ENCODE assay signal across 14 cellular contexts in genomic region chr11:130388607-130389205, GRCh38. TPM values are rescaled to one million over a fixed set of nuclear protein-coding genes. Genes with fewer than 3 reads are reported as not detected.
A peak's percentile ranks its signal among the peaks of the same experiment; 100 is the strongest.
DNase-seq lines count a peak whose midpoint lies in the region; ATAC-seq, FAIRE-seq and TF ChIP-seq lines count a peak whose summit lies in the region.
"Had no signal": no experiment of that assay in that cellular context is flagged by ENCODE, and none has a peak within 500 bp of the region (broad histone marks: within the 10 kb centered on the region; RNA-seq: fewer than 3 reads in every experiment).

No MANE protein-coding gene starts in this region.

- POLR2A ChIA-PET in H1 (lab: Charles Lee; ENCODE audit: partially characterized antibody) (no interaction called here), OCI-LY7 (lab: Charles Lee) (no interaction called here)

- no peak overlapping the region for H4K8ac ChIP-seq in H1 (ENCODE audit: extremely low read depth, insufficient read depth, low read length)

- H3K9me2 ChIP-seq in OCI-LY7 (ENCODE audit: insufficient read depth, low read length), result no peaks in the 10 kb centered on the region

- H2BK12ac ChIP-seq in H1 (ENCODE audit: low read depth, low read length), result peak overlapping the region; percentile 92; the same call in 1 of the 2 replicates

- no peak overlapping the region for H3K56ac ChIP-seq in H1 (replicated peaks; ENCODE audit: insufficient read length, low read depth, low read length)

- peak overlapping the region; percentile 49 for H3K4me3 Mint-ChIP-seq in activated CD4-positive, alpha-beta T cell treated with anti-CD3 and anti-CD28 coated beads, Interleukin-2, amount 10 ng/mL, durations not matched to agents 24 days and 14 days
- peak overlapping the region; percentile 45 to 64 for H3K4me3 Mint-ChIP-seq in stimulated activated naive B cell treated with anti-CD40 and anti-IgM and Interleukin-4, amounts not matched to agents 10 μg/mL and 1 μg/mL and 100 μg/mL, for 72 hours
- H3K4me3 Mint-ChIP-seq: dendritic cell treated with granulocyte-macrophage colony-stimulating factor and Interleukin-4, amounts not matched to agents 40 ng/mL and 50 ng/mL, for 4 days had no signal

- TF ChIP-seq EP300 in H1 (IDR thresholded peaks at IDR 0.05; ENCODE audit: borderline replicate concordance in 1 of 2, low read depth in 2 of 2, low read length in 2 of 2), result no peak

- H3K4me1 Mint-ChIP-seq in activated CD4-positive, alpha-beta T cell treated with anti-CD3 and anti-CD28 coated beads, Interleukin-2, amount 10 ng/mL, durations not matched to agents 24 days and 14 days, result peaks cover 16% of the 10 kb centered on the region
- peaks cover 12 to 15% of the 10 kb centered on the region in 2 donors for H3K4me1 Mint-ChIP-seq in stimulated activated naive B cell treated with anti-CD40 and anti-IgM and Interleukin-4, amounts not matched to agents 10 μg/mL and 1 μg/mL and 100 μg/mL, for 72 hours

- ATAC-seq in heart right ventricle (peak in 3 of 8 donors; percentile 44 to 61 (median 48)), GM21367 (IDR thresholded peaks at IDR 0.05; ENCODE audit: unreplicated experiment) (no peak)
- ATAC-seq in stimulated activated naive B cell treated with anti-CD40 and anti-IgM and Interleukin-4, amounts not matched to agents 10 μg/mL and 1 μg/mL and 100 μg/mL, for 72 hours (replicated peaks), result peak in 1 of 2 donors; percentile 34

- H3K27me3 ChIP-seq in heart right ventricle, result no peaks in the 10 kb centered on the region
- H3K27me3 ChIP-seq in H1 (replicated peaks in 1 of 4; ENCODE audit: control insufficient read depth in 3 of 4, extremely low read depth in 1 of 4, insufficient read depth in 3 of 4, low read length in 3 of 4), result no peaks in the 10 kb centered on the region; a peak in 1 of 7 replicates
- H3K27me3 ChIP-seq: pancreas, uterus had no signal

- no peak overlapping the region for H3K27ac Mint-ChIP-seq in activated CD4-positive, alpha-beta T cell treated with anti-CD3 and anti-CD28 coated beads, Interleukin-2, amount 10 ng/mL, durations not matched to agents 24 days and 14 days
- H3K27ac Mint-ChIP-seq in stimulated activated naive B cell treated with anti-CD40 and anti-IgM and Interleukin-4, amounts not matched to agents 10 μg/mL and 1 μg/mL and 100 μg/mL, for 72 hours, result no peak overlapping the region
- H3K27ac Mint-ChIP-seq: dendritic cell treated with granulocyte-macrophage colony-stimulating factor and Interleukin-4, amounts not matched to agents 40 ng/mL and 50 ng/mL, for 4 days had no signal

- H3K27me3 Mint-ChIP-seq in activated CD4-positive, alpha-beta T cell treated with anti-CD3 and anti-CD28 coated beads, Interleukin-2, amount 10 ng/mL, durations not matched to agents 24 days and 14 days, result peaks cover 8% of the 10 kb centered on the region
- peaks cover 7 to 19% of the 10 kb centered on the region in 2 donors for H3K27me3 Mint-ChIP-seq in stimulated activated naive B cell treated with anti-CD40 and anti-IgM and Interleukin-4, amounts not matched to agents 10 μg/mL and 1 μg/mL and 100 μg/mL, for 72 hours

- H3K36me3 ChIP-seq in heart right ventricle, result no peaks in the 10 kb centered on the region
- no peaks in the 10 kb centered on the region for H3K36me3 ChIP-seq in H1 (ENCODE audit: control insufficient read depth in 2 of 4, insufficient read depth in 4 of 4, low read length in 3 of 4)
- H3K36me3 ChIP-seq in OCI-LY7 (ENCODE audit: insufficient read depth, low read length), result no peaks in the 10 kb centered on the region
- H3K36me3 ChIP-seq: pancreas, uterus had no signal

- intact Hi-C loops in heart right ventricle (cut with DNase I) (loop anchor here in 2 of 10 donors (10.0 kb wide), 1 partner anchor 174 kb away; no protein-coding TSS in a partner anchor), cardiac septum (cut with DNase I) (loop anchor here (5.0 kb wide), 1 partner anchor 176 kb away; no protein-coding TSS in a partner anchor), OCI-LY7 (cut with micrococcal nuclease; ENCODE audit: unreplicated experiment) (no loop called here)
- intact Hi-C loops in activated CD4-positive, alpha-beta T cell treated with anti-CD3 and anti-CD28 coated beads, Interleukin-2, amount 10 ng/mL, durations not matched to agents 24 days and 14 days (cut with micrococcal nuclease), result no loop called here

- TF ChIP-seq RAD21 in H1 (IDR thresholded peaks at IDR 0.05 in 1 of 2, conservative IDR thresholded peaks at IDR 0.05 in 1 of 2; ENCODE audit: low read depth in 2 of 2, low read length in 2 of 2), result no peak

- no peak overlapping the region for H3K4ac ChIP-seq in H1 (replicated peaks; ENCODE audit: insufficient read length, low read depth, low read length)

- H2BK5ac ChIP-seq in H1 (ENCODE audit: low read depth, low read length), result no peak overlapping the region; the same call in 1 of the 2 replicates

- H3K9me3 ChIP-seq in heart right ventricle (no peaks in the 10 kb centered on the region), H1 (ENCODE audit: insufficient read depth in 2 of 2, low read depth in 1 of 2, low read length in 1 of 2) (no peaks in the 10 kb centered on the region), OCI-LY7 (ENCODE audit: low read length) (no peaks in the 10 kb centered on the region)
- H3K9me3 ChIP-seq: pancreas, uterus had no signal

- H3K23ac ChIP-seq in H1 (ENCODE audit: insufficient read length), result no peak overlapping the region

- 66 to 76% methylated on average over 11 of the region's 11 CpGs for WGBS in heart right ventricle, 2 donors
- 87% methylated on average over 11 of the region's 11 CpGs; no CpG with 5 or more reads in 1 of the 2 experiments for WGBS in H1 (ENCODE audit: extremely low coverage in 1 of 2, insufficient coverage in 1 of 2, insufficient read length in 1 of 2, insufficient replicate concordance in 2 of 2, low coverage in 1 of 2, low lambda C conversion rate in 2 of 2, missing lambda C conversion rate in 1 of 2), 2 experiments

- peak overlapping the region; percentile 48; the same call in 1 of the 2 replicates for H2BK15ac ChIP-seq in H1 (ENCODE audit: low read length)

- H3K27ac ChIP-seq in heart right ventricle, result peak overlapping the region in 5 of 10 donors; percentile 25 to 67 (median 41)
- no peak overlapping the region for H3K27ac ChIP-seq in H1 (ENCODE audit: low read depth, low read length)
- no peak overlapping the region for H3K27ac ChIP-seq in OCI-LY7 (ENCODE audit: low read depth, low read length, poor library complexity, severe bottlenecking)
- H3K27ac ChIP-seq: pancreas, uterus had no signal

- no peaks in the 10 kb centered on the region for H3K79me1 ChIP-seq in H1 (ENCODE audit: low read depth, low read length)

- no TSS peak for BruUV-seq in OCI-LY7 (replicated peaks; lab: Mats Ljungman, UMichigan)

- no peak for FAIRE-seq in H1 (lab: Jason Lieb, UNC)
- FAIRE-seq: pancreas had no signal

- H2BK20ac ChIP-seq in H1 (ENCODE audit: low read length), result peak overlapping the region; percentile 83; the same call in 1 of the 2 replicates

- H3K4me3 ChIP-seq in heart right ventricle (peak overlapping the region in 7 of 10 donors; percentile 3 to 38 (median 25)), H1 (ENCODE audit: extremely low read depth in 1 of 4, insufficient read depth in 2 of 4, low read depth in 3 of 4, low read length in 4 of 4) (no peak overlapping the region), OCI-LY7 (ENCODE audit: low read depth, low read length, poor library complexity, severe bottlenecking) (no peak overlapping the region)
- H3K4me3 ChIP-seq: pancreas, uterus had no signal

- H4K20me1 ChIP-seq in H1 (replicated peaks in 1 of 2; ENCODE audit: control insufficient read depth in 1 of 2, insufficient read depth in 2 of 2, low read length in 2 of 2), result no peaks in the 10 kb centered on the region
- H4K20me1 ChIP-seq in OCI-LY7 (ENCODE audit: insufficient read depth, low read length), result no peaks in the 10 kb centered on the region

- TF ChIP-seq CTCF in heart right ventricle (IDR thresholded peaks at IDR 0.05) (no peak), H1 (IDR thresholded peaks at IDR 0.05; ENCODE audit: control extremely low read depth in 1 of 3, insufficient read depth in 1 of 3, low read depth in 1 of 3, low read length in 3 of 3) (no peak), OCI-LY7 (conservative IDR thresholded peaks at IDR 0.05; ENCODE audit: low read length) (no peak)

- H3K4me2 ChIP-seq in H1 (ENCODE audit: insufficient read depth in 1 of 2, low read depth in 2 of 2, low read length in 2 of 2) (no peak overlapping the region), OCI-LY7 (ENCODE audit: low read length) (no peak overlapping the region)

- no peak overlapping the region for H2AFZ ChIP-seq in H1 (ENCODE audit: low read length)
- no peak overlapping the region for H2AFZ ChIP-seq in OCI-LY7 (ENCODE audit: low read length)

- H3K36me3 Mint-ChIP-seq in activated CD4-positive, alpha-beta T cell treated with anti-CD3 and anti-CD28 coated beads, Interleukin-2, amount 10 ng/mL, durations not matched to agents 24 days and 14 days (ENCODE audit: low read depth), result no peaks in the 10 kb centered on the region
- H3K36me3 Mint-ChIP-seq in stimulated activated naive B cell treated with anti-CD40 and anti-IgM and Interleukin-4, amounts not matched to agents 10 μg/mL and 1 μg/mL and 100 μg/mL, for 72 hours, result no peaks in the 10 kb centered on the region

- no peak overlapping the region for H3K14ac ChIP-seq in H1 (ENCODE audit: insufficient read length)

- H3K23me2 ChIP-seq in H1 (ENCODE audit: low read depth, low read length), result no peaks in the 10 kb centered on the region

- H3K18ac ChIP-seq in H1 (ENCODE audit: extremely low read depth, low read length), result 0 out of 2 replicates have a peak overlapping the region, but pooled peaks have one; percentile 39

- no peak overlapping the region for H4K5ac ChIP-seq in H1 (ENCODE audit: insufficient read length, low read depth, low read length)

- H2BK120ac ChIP-seq in H1 (replicated peaks; ENCODE audit: low read depth, low read length), result peak overlapping the region; percentile 18

- H3K9me3 Mint-ChIP-seq in activated CD4-positive, alpha-beta T cell treated with anti-CD3 and anti-CD28 coated beads, Interleukin-2, amount 10 ng/mL, durations not matched to agents 24 days and 14 days, result no peaks in the 10 kb centered on the region
- H3K9me3 Mint-ChIP-seq in stimulated activated naive B cell treated with anti-CD40 and anti-IgM and Interleukin-4, amounts not matched to agents 10 μg/mL and 1 μg/mL and 100 μg/mL, for 72 hours, result no peaks in the 10 kb centered on the region
- H3K9me3 Mint-ChIP-seq: dendritic cell treated with granulocyte-macrophage colony-stimulating factor and Interleukin-4, amounts not matched to agents 40 ng/mL and 50 ng/mL, for 4 days had no signal

- H3K79me2 ChIP-seq in H1 (ENCODE audit: control insufficient read depth in 1 of 2, insufficient read depth in 2 of 2, low read length in 2 of 2), result no peaks in the 10 kb centered on the region
- no peaks in the 10 kb centered on the region for H3K79me2 ChIP-seq in OCI-LY7 (ENCODE audit: insufficient read depth, low read depth, low read length)

- no peak for TF ChIP-seq POLR2A in H1 (IDR thresholded peaks at IDR 0.05; ENCODE audit: control extremely low read depth in 1 of 2, low read depth in 2 of 2, low read length in 2 of 2)

- peak overlapping the region; percentile 95; the same call in 1 of the 2 replicates for H2AK5ac ChIP-seq in H1 (ENCODE audit: low read depth, low read length)

- H3K9ac ChIP-seq in H1 (replicated peaks in 1 of 4; ENCODE audit: extremely low read depth in 1 of 4, low read depth in 3 of 4, low read length in 3 of 4), result no peak overlapping the region

- peaks cover 4 to 18% (median 13%) of the 10 kb centered on the region in 9 donors for H3K4me1 ChIP-seq in heart right ventricle
- peaks cover 3 to 8% (median 4%) of the 10 kb centered on the region in 4 experiments; a peak in 6 of 7 replicates for H3K4me1 ChIP-seq in H1 (replicated peaks in 1 of 4; ENCODE audit: control insufficient read depth in 3 of 4, insufficient read depth in 4 of 4, low read length in 3 of 4)
- no peaks in the 10 kb centered on the region for H3K4me1 ChIP-seq in OCI-LY7 (ENCODE audit: insufficient read depth, low read length, poor library complexity, severe bottlenecking)
- H3K4me1 ChIP-seq: uterus had no signal

- DNase-seq in heart right ventricle (no peak), cardiac septum (ENCODE audit: low spot score) (no peak), H1 (ENCODE audit: low read depth in 1 of 2, low spot score in 2 of 2) (no peak), NCI-H345 (lab: John Stamatoyannopoulos, UW) (no peak), OCI-LY7 (ENCODE audit: low spot score) (no peak)
- peak; percentile 71 for DNase-seq in activated CD4-positive, alpha-beta T cell treated with anti-CD3 and anti-CD28 coated beads, Interleukin-2, amount 10 ng/mL, durations not matched to agents 24 days and 14 days
- DNase-seq in stimulated activated naive B cell treated with anti-CD40 and anti-IgM and Interleukin-4, amounts not matched to agents 10 μg/mL and 1 μg/mL and 100 μg/mL, for 72 hours, result no peak
- DNase-seq: amygdala, NCI-H1092 treated with DMSO at 0.1 percent for 48 hours, NCI-H446 treated with DMSO at 0.1 percent for 48 hours, pancreas, uterus had no signal

- peak overlapping the region; percentile 63 for H4K91ac ChIP-seq in H1 (replicated peaks; ENCODE audit: insufficient read length, low read length)

- CTCF ChIA-PET in H1 (lab: Charles Lee; ENCODE audit: partially characterized antibody), result interaction anchor here (0.6 to 2.0 kb wide), 3 partner anchors 19 to 817 kb away, joined by 3 to 7 read pairs (median 6); no protein-coding TSS in a partner anchor
- CTCF ChIA-PET in OCI-LY7 (lab: Charles Lee; ENCODE audit: unreplicated experiment), result no interaction called here

RNA-seq across cellular contexts. Expression of gene ADAMTS8, which starts 39.7 kb away (rescaled TPM):
- total RNA-seq in heart right ventricle (1 to 10 TPM in 5 of 10 donors, under 1 TPM in 5; 0.28 to 2.6 (median 1.1) TPM), cardiac septum (3.9 TPM), OCI-LY7 (2022) (not detected in 2 replicates)
- polyA plus RNA-seq in heart right ventricle (1 to 10 TPM in 1 of 2 donors, under 1 TPM in 1; 0.29 to 2.1 TPM), H1 (2011; rRNA removed) (9.3 and 11.1 TPM in 2 replicates)
- total RNA-seq in activated CD4-positive, alpha-beta T cell treated with anti-CD3 and anti-CD28 coated beads, Interleukin-2, amount 10 ng/mL, durations not matched to agents 24 days and 14 days, result not detected in 2 replicates
- total RNA-seq in H1 (2021; fragmentation: NEBNext Ultra II Directional; extraction: Animal tissue kit (Norgen Biotek cat#: 25700)), result 15.5 and 16.6 TPM in 2 replicates
- 10.5 TPM for polyA plus RNA-seq in H1 (2011; cell fraction: cytosol; rRNA removed)
- 13.6 TPM for polyA plus RNA-seq in H1 (2011; cell fraction: nucleus; rRNA removed)
- polyA plus RNA-seq in H1 (2012, experiment 1 of 2), result 11.6 to 13.7 TPM (median 13.3 TPM) in 4 replicates
- 15.3 TPM for polyA plus RNA-seq in H1 (2012, experiment 2 of 2)
- polyA plus RNA-seq in H1 (2013, experiment 1 of 2), result 14.9 TPM
- 14.2 TPM for polyA plus RNA-seq in H1 (2013, experiment 2 of 2)
- 8.3 and 9.9 TPM in 2 replicates for polyA minus RNA-seq in H1 (2011; rRNA and poly(A)+ RNA removed)
- 10.7 TPM for polyA minus RNA-seq in H1 (2011; cell fraction: cytosol; rRNA and poly(A)+ RNA removed)
- polyA minus RNA-seq in H1 (2011; cell fraction: nucleus; rRNA and poly(A)+ RNA removed), result 5.7 TPM
- total RNA-seq in OCI-LY7 (2014; rRNA removed; shearing (Covaris generic)), result not detected in 2 replicates

RNA-seq across cellular contexts. Expression of gene ADAMTS15, which starts 59.7 kb away (rescaled TPM):
- 10 to 100 TPM in 8 of 10 donors, 1 to 10 TPM in 2; 7.7 to 49.4 (median 14.2) TPM for total RNA-seq in heart right ventricle
- 10 to 100 TPM; 16.9 to 36.3 TPM for polyA plus RNA-seq in heart right ventricle
- total RNA-seq in cardiac septum, result 8.5 TPM
- total RNA-seq in activated CD4-positive, alpha-beta T cell treated with anti-CD3 and anti-CD28 coated beads, Interleukin-2, amount 10 ng/mL, durations not matched to agents 24 days and 14 days, result 0.02 TPM in 1 of 2 replicates, not detected in the other
- 4.7 and 4.9 TPM in 2 replicates for total RNA-seq in H1 (2021; fragmentation: NEBNext Ultra II Directional; extraction: Animal tissue kit (Norgen Biotek cat#: 25700))
- 1.7 and 2.3 TPM in 2 replicates for polyA plus RNA-seq in H1 (2011; rRNA removed)
- 1.4 TPM for polyA plus RNA-seq in H1 (2011; cell fraction: cytosol; rRNA removed)
- 3.5 TPM for polyA plus RNA-seq in H1 (2011; cell fraction: nucleus; rRNA removed)
- polyA plus RNA-seq in H1 (2012, experiment 1 of 2), result 1.7 to 2.6 TPM (median 2.4 TPM) in 4 replicates
- polyA plus RNA-seq in H1 (2012, experiment 2 of 2), result 2.0 TPM
- 5.1 TPM for polyA plus RNA-seq in H1 (2013, experiment 1 of 2)
- polyA plus RNA-seq in H1 (2013, experiment 2 of 2), result 4.3 TPM
- polyA minus RNA-seq in H1 (2011; rRNA and poly(A)+ RNA removed), result 3.4 and 3.8 TPM in 2 replicates
- polyA minus RNA-seq in H1 (2011; cell fraction: cytosol; rRNA and poly(A)+ RNA removed), result 2.5 TPM
- 2.1 TPM for polyA minus RNA-seq in H1 (2011; cell fraction: nucleus; rRNA and poly(A)+ RNA removed)
- total RNA-seq in OCI-LY7 (2014; rRNA removed; shearing (Covaris generic)), result not detected in 2 replicates
- not detected in 2 replicates for total RNA-seq in OCI-LY7 (2022)

Comparison
In these comparisons a context has a peak if more than half of its experiments do, and no peak if none do; other contexts are left out.
1. H3K4me3 ChIP-seq: peak in heart right ventricle (7 of 10); none in H1 (0 of 4) and OCI-LY7 (single experiment).